ENCODE assay signal across 28 cellular contexts in the genomic region with DNA sequence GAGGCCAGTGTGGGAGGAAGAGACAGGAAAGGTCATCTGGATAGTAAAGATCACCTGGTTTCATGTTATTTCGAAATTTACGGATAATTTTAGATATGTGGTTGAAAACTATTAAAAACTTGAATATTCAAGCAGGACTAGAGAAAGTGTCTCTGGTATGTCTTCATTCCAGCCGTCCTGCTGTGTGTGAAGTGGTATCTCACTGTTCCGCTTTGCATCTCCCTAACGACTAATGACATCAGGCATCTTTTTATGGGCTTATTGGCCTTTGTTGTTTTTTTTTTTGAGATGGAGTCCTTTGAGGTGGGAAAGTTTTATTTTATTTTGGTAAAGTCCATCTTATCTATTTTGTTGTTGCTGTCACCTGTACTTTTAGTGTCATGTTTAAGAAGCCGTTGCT.
DNase-seq lines count a peak whose midpoint lies in the region; ATAC-seq and TF ChIP-seq lines count a peak whose summit lies in the region.
"Had no signal": no experiment of that assay in that cellular context is flagged by ENCODE, and none has a peak within 500 bp of the region (broad histone marks: within the 10 kb centered on the region; RNA-seq: fewer than 3 reads in every experiment).

No MANE protein-coding gene starts in this region.

- H3K4me1 ChIP-seq in GM23338 (ENCODE audit: insufficient read depth): 0 out of 2 replicates have a peak, but pooled peaks cover 7% of the 10 kb centered on the region
- H3K4me1 ChIP-seq: breast epithelium had no signal

- peak; percentile 13; the same call in 1 of the 3 replicates for ATAC-seq in GM23338
- no peak for ATAC-seq in naive thymus-derived CD8-positive, alpha-beta T cell
- ATAC-seq: heart left ventricle, PC-3, right cardiac atrium had no signal

- H3K4me3 ChIP-seq in GM23338: no peak overlapping the region
- H3K4me3 ChIP-seq: breast epithelium, esophagus squamous epithelium, heart left ventricle, stomach, tibial artery had no signal

- H3K36me3 ChIP-seq in GM23338 (ENCODE audit: insufficient read depth): no peaks in the 10 kb centered on the region
- H3K36me3 ChIP-seq: breast epithelium had no signal

- CTCF ChIA-PET in activated naive CD4-positive, alpha-beta T cell treated with anti-CD3 and anti-CD28 coated beads, Interleukin-2, amount 10 ng/mL, durations not matched to agents 7 days and 5 days (lab: Charles Lee): no interaction called here

- H3K27me3 ChIP-seq in GM23338 (ENCODE audit: insufficient read depth): no peaks in the 10 kb centered on the region
- H3K27me3 ChIP-seq: breast epithelium, esophagus squamous epithelium, heart left ventricle, stomach, tibial artery had no signal

- no peak overlapping the region for H2AFZ ChIP-seq in GM23338

- no peaks in the 10 kb centered on the region for H3K9me2 ChIP-seq in GM23338 (ENCODE audit: insufficient read depth)

- peaks cover 95% of the 10 kb centered on the region for H3K4me1 Mint-ChIP-seq in activated naive CD4-positive, alpha-beta T cell treated with anti-CD3 and anti-CD28 coated beads, Interleukin-2, amount 10 ng/mL, durations not matched to agents 7 days and 5 days
- peaks cover 39% of the 10 kb centered on the region for H3K4me1 Mint-ChIP-seq in GM23338
- H3K4me1 Mint-ChIP-seq in naive thymus-derived CD8-positive, alpha-beta T cell: peaks cover 40 to 75% (median 69%) of the 10 kb centered on the region in 4 donors

- H3K79me2 ChIP-seq in GM23338 (replicated peaks; ENCODE audit: insufficient read depth): no peaks in the 10 kb centered on the region

- in situ Hi-C loops in SK-MEL-5 (cut with HindIII; ENCODE audit: low pct_unique_long_range_greater_than_20kb, low sequenced_read_pairs): no loop called here

- H3K4me2 ChIP-seq in GM23338: no peak overlapping the region

- no peaks in the 10 kb centered on the region for H3K9me3 Mint-ChIP-seq in activated naive CD4-positive, alpha-beta T cell treated with anti-CD3 and anti-CD28 coated beads, Interleukin-2, amount 10 ng/mL, durations not matched to agents 7 days and 5 days
- H3K9me3 Mint-ChIP-seq in GM23338: no peaks in the 10 kb centered on the region
- H3K9me3 Mint-ChIP-seq in naive thymus-derived CD8-positive, alpha-beta T cell: no peaks in the 10 kb centered on the region
- H3K9me3 Mint-ChIP-seq: activated B cell treated with CpG ODN at 0.5 μM for 24 hours, HFFc6 had no signal

- H3K36me3 Mint-ChIP-seq in activated naive CD4-positive, alpha-beta T cell treated with anti-CD3 and anti-CD28 coated beads, Interleukin-2, amount 10 ng/mL, durations not matched to agents 7 days and 5 days: peaks cover 45% of the 10 kb centered on the region
- peaks cover 5% of the 10 kb centered on the region; the same call in 2 of the 3 replicates for H3K36me3 Mint-ChIP-seq in GM23338 (ENCODE audit: low read depth)
- H3K36me3 Mint-ChIP-seq in naive thymus-derived CD8-positive, alpha-beta T cell: peaks cover 5 to 16% (median 14%) of the 10 kb centered on the region in 3 donors

- H3K27ac ChIP-seq in GM23338 (ENCODE audit: low read depth): no peak overlapping the region
- H3K27ac ChIP-seq: breast epithelium, esophagus squamous epithelium, heart left ventricle, stomach, tibial artery had no signal

- no peak for DNase-seq in activated naive CD4-positive, alpha-beta T cell treated with anti-CD3 and anti-CD28 coated beads, Interleukin-2, amount 10 ng/mL, durations not matched to agents 7 days and 5 days
- DNase-seq in activated naive CD4-positive, alpha-beta T cell treated with anti-CD3 and anti-CD28 coated beads, Interleukin-2, amount 50 U/mL, for 16 hours: no peak
- DNase-seq in GM23338 (ENCODE audit: low spot score): peak; percentile 57
- peak; percentile 52 for DNase-seq in SK-MEL-5 (ENCODE audit: low read depth, low spot score)
- no peak for DNase-seq in naive thymus-derived CD8-positive, alpha-beta T cell
- DNase-seq in NCI-H69 (lab: John Stamatoyannopoulos, UW): no peak
- DNase-seq in superior temporal gyrus (ENCODE audit: extremely low spot score): no peak
- DNase-seq: activated B cell treated with CpG ODN at 0.5 μM for 24 hours; activated T-cell treated with anti-CD3 and anti-CD28 coated beads, Interleukin-2, amount 50 U/mL, for 48 hours; anterior cingulate cortex; C1 segment of cervical spinal cord; DMS79 treated with DMSO at 0.1 percent for 48 hours; esophagus squamous epithelium; foreskin melanocyte; heart left ventricle; HFFc6; kidney; NCI-H1048; NCI-H1694 treated with DMSO at 0.1 percent for 48 hours; NCI-H2171 treated with DMSO at 0.1 percent for 48 hours; NCI-H524 treated with DMSO at 0.1 percent for 48 hours; NK-92 treated with Interleukin-12 subunit alpha and Interleukin-12 subunit beta, amount 100 ng/mL, for 24 hours; PC-3; stimulated activated CD4-positive, alpha-beta T cell treated with anti-CD3 and anti-CD28 coated beads, Interleukin-1b, Interleukin-23, amount 100 ng/mL, for 48 hours; stomach; tibial artery had no signal

- H3F3A ChIP-seq in GM23338 (replicated peaks; ENCODE audit: low read depth): no peaks in the 10 kb centered on the region

- peak overlapping the region; percentile 46 for H3K27ac Mint-ChIP-seq in activated naive CD4-positive, alpha-beta T cell treated with anti-CD3 and anti-CD28 coated beads, Interleukin-2, amount 10 ng/mL, durations not matched to agents 7 days and 5 days
- H3K27ac Mint-ChIP-seq in GM23338: peak overlapping the region; percentile 15; the same call in 1 of the 2 replicates
- H3K27ac Mint-ChIP-seq in naive thymus-derived CD8-positive, alpha-beta T cell: peak overlapping the region in 6 of 10 donors; percentile 15 to 86 (median 58)
- H3K27ac Mint-ChIP-seq: activated B cell treated with CpG ODN at 0.5 μM for 24 hours, HFFc6 had no signal

- H3K27me3 Mint-ChIP-seq in activated naive CD4-positive, alpha-beta T cell treated with anti-CD3 and anti-CD28 coated beads, Interleukin-2, amount 10 ng/mL, durations not matched to agents 7 days and 5 days: no peaks in the 10 kb centered on the region
- H3K27me3 Mint-ChIP-seq in GM23338 (ENCODE audit: insufficient read depth, low read depth, poor library complexity): peaks cover 15% of the 10 kb centered on the region
- H3K27me3 Mint-ChIP-seq in naive thymus-derived CD8-positive, alpha-beta T cell: no peaks in the 10 kb centered on the region
- H3K27me3 Mint-ChIP-seq: activated B cell treated with CpG ODN at 0.5 μM for 24 hours had no signal

- POLR2A ChIA-PET in naive thymus-derived CD8-positive, alpha-beta T cell (lab: Charles Lee): interaction anchor here (7.1 kb wide), 1 partner anchor 15 kb away, joined by 67 read pairs; no protein-coding TSS in a partner anchor

- H3K4me3 Mint-ChIP-seq in activated naive CD4-positive, alpha-beta T cell treated with anti-CD3 and anti-CD28 coated beads, Interleukin-2, amount 10 ng/mL, durations not matched to agents 7 days and 5 days: no peak overlapping the region
- no peak overlapping the region for H3K4me3 Mint-ChIP-seq in GM23338
- no peak overlapping the region for H3K4me3 Mint-ChIP-seq in naive thymus-derived CD8-positive, alpha-beta T cell
- H3K4me3 Mint-ChIP-seq: activated B cell treated with CpG ODN at 0.5 μM for 24 hours, HFFc6 had no signal

- peaks cover 8% of the 10 kb centered on the region for H4K20me1 ChIP-seq in GM23338 (replicated peaks; ENCODE audit: insufficient read depth)

- no peak for TF ChIP-seq CTCF in GM23338 (conservative IDR thresholded peaks at IDR 0.05; ENCODE audit: low read depth in 2 of 2)

TF ChIP-seq in GM23338, 12 proteins besides CTCF, POLR2A, EP300 and RAD21 (continues in another document):
- no peak for TF ChIP-seq ZNF331 (CRISPR knock-in tag; IDR thresholded peaks at IDR 0.05; ENCODE audit: low read depth)

Comparison
In these comparisons a context has a peak if more than half of its experiments do, and no peak if none do; other contexts are left out.
1. DNase-seq: peak in GM23338 (single experiment) and SK-MEL-5 (single experiment); none in activated naive CD4-positive, alpha-beta T cell treated with anti-CD3 and anti-CD28 coated beads, Interleukin-2, amount 10 ng/mL, durations not matched to agents 7 days and 5 days (single experiment), activated naive CD4-positive, alpha-beta T cell treated with anti-CD3 and anti-CD28 coated beads, Interleukin-2, amount 50 U/mL, for 16 hours (single experiment), naive thymus-derived CD8-positive, alpha-beta T cell (0 of 10), NCI-H69 (single experiment) and superior temporal gyrus (single experiment).
2. Peak in every context shown above with its lines, with median percentiles within 50 percentile points of each other: H3K27ac Mint-ChIP-seq.